In the genomic region with DNA sequence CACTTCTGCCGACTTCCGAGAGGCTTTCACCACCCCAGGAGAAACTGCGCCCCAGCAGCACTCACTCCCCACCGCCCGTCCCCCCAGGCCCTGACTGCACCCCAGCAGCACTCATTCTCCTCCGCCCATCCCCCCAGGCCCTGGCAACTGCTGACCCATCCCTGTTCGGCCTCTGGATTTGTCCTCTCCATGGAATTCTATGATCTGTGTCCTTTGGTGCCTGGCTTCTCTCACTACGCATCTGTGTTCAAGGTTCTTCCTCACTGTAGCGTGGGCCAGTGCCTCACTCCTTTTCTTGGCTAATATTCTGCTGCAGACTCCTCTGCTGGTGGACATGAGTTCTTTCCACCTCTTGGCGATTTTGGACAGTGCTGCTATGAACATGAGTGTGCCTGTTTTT, we compare ENCODE assay signal across 18 cellular contexts.
"Had no signal": no experiment of that assay in that cellular context is flagged by ENCODE, and none has a peak within 500 bp of the region (broad histone marks: within the 10 kb centered on the region; RNA-seq: fewer than 3 reads in every experiment).

No MANE protein-coding gene starts in this region.

- H3K4me3 ChIP-seq: coronary artery, heart left ventricle, psoas muscle, sigmoid colon, skin epidermis, thyroid gland, upper lobe of left lung, uterus had no signal

- H3K9me3 ChIP-seq: heart left ventricle, neutrophil, psoas muscle, sigmoid colon, thyroid gland, upper lobe of left lung, uterus had no signal

- DNase-seq: effector CD8-positive, alpha-beta T cell; heart left ventricle; hippocampal formation; mammary epithelial cell; naive thymus-derived CD4-positive, alpha-beta T cell; nephron progenitor cell; psoas muscle; retina; sigmoid colon; stimulated activated naive CD4-positive, alpha-beta T cell treated with Interleukin-2 at 50 U/mL for 16 hours; thyroid gland; uterus had no signal

- FAIRE-seq: frontal cortex had no signal

- H3K27me3 ChIP-seq: neutrophil, thyroid gland, upper lobe of left lung, uterus had no signal

- H3K4me1 ChIP-seq: psoas muscle, uterus had no signal

- H3K27ac Mint-ChIP-seq: naive thymus-derived CD4-positive, alpha-beta T cell; nephron progenitor cell had no signal

- H3K27ac ChIP-seq: neutrophil, psoas muscle, sigmoid colon, skin epidermis, upper lobe of left lung, uterus had no signal

- ATAC-seq: esophagus mucosa; heart left ventricle; naive thymus-derived CD4-positive, alpha-beta T cell; psoas muscle had no signal

- H3K4me3 Mint-ChIP-seq: naive thymus-derived CD4-positive, alpha-beta T cell; nephron progenitor cell had no signal

- H3K36me3 ChIP-seq: heart left ventricle, neutrophil, sigmoid colon, thyroid gland, upper lobe of left lung, uterus had no signal

- H3K36me3 Mint-ChIP-seq: naive thymus-derived CD4-positive, alpha-beta T cell had no signal
